ENCODE assay signal across 15 cellular contexts in genomic region chr5:158755221-158755620, GRCh38.
DNase-seq lines count a peak whose midpoint lies in the region; TF ChIP-seq lines count a peak whose summit lies in the region.
"Had no signal": no experiment of that assay in that cellular context is flagged by ENCODE, and none has a peak within 500 bp of the region (broad histone marks: within the 10 kb centered on the region; RNA-seq: fewer than 3 reads in every experiment).

No MANE protein-coding gene starts in this region.

- H3K9ac ChIP-seq in GM23248 (no peak overlapping the region), mesenchymal stem cell (ENCODE audit: low read length) (peak overlapping the region; percentile 44)

- no peaks in the 10 kb centered on the region for H4K20me1 ChIP-seq in GM23248 (ENCODE audit: insufficient read depth)

- no peak overlapping the region for H4K91ac ChIP-seq in mesenchymal stem cell (ENCODE audit: low read length)

- DNase-seq in GM23248 (no peak), ascending aorta (ENCODE audit: low spot score in 2 of 2) (no peak), mesenchymal stem cell (no peak), tibial artery (no peak), RPMI8226 (no peak), putamen (ENCODE audit: low spot score) (no peak), superior temporal gyrus (ENCODE audit: extremely low spot score) (no peak)
- DNase-seq: CD8-positive, alpha-beta memory T cell; DMS79; HCEC 1CT; NCI-H2029; NCI-H510A; NCI-H774 had no signal

- H3K27me3 ChIP-seq in GM23248 (replicated peaks; ENCODE audit: insufficient read depth) (no peaks in the 10 kb centered on the region), ascending aorta (no peaks in the 10 kb centered on the region), mesenchymal stem cell (ENCODE audit: control insufficient read depth in 1 of 2, insufficient read depth in 1 of 2, low read length in 2 of 2) (no peaks in the 10 kb centered on the region), tibial artery (no peaks in the 10 kb centered on the region)

- no peak overlapping the region for H2AK5ac ChIP-seq in mesenchymal stem cell (ENCODE audit: low read length, severe bottlenecking)

- H3K36me3 ChIP-seq in GM23248 (ENCODE audit: low read depth) (no peaks in the 10 kb centered on the region), ascending aorta (no peaks in the 10 kb centered on the region), mesenchymal stem cell (ENCODE audit: control insufficient read depth in 1 of 2, insufficient read depth in 2 of 2, low read depth in 1 of 2, low read length in 2 of 2) (no peaks in the 10 kb centered on the region), tibial artery (no peaks in the 10 kb centered on the region)

- H3K4me2 ChIP-seq in GM23248 (ENCODE audit: unreplicated experiment) (no peak overlapping the region), mesenchymal stem cell (ENCODE audit: low read length, poor library complexity, severe bottlenecking) (no peak overlapping the region)

- H3K14ac ChIP-seq in mesenchymal stem cell (ENCODE audit: low read length in 2 of 2) = no peak overlapping the region

- in situ Hi-C loops in GM23248 (cut with MboI) = no loop called here

- H2BK120ac ChIP-seq in mesenchymal stem cell (ENCODE audit: low read depth, low read length) = no peak overlapping the region

- WGBS in GM23248 (ENCODE audit: low coverage in 1 of 2, low lambda C conversion rate in 2 of 2, missing lambda C conversion rate in 2 of 2), 2 experiments = 95 to 100% methylated on average over 1 of the region's 1 CpG
- WGBS in mesenchymal stem cell = no CpG with 5 or more reads among the region's 1 CpG

- H3K4me3 ChIP-seq in GM23248 (no peak overlapping the region), ascending aorta (no peak overlapping the region), mesenchymal stem cell (ENCODE audit: insufficient read depth in 1 of 2, low read depth in 1 of 2, low read length in 2 of 2) (no peak overlapping the region), tibial artery (no peak overlapping the region)
- H3K4me3 ChIP-seq: SK-N-MC had no signal

- no peak overlapping the region for H3K18ac ChIP-seq in mesenchymal stem cell (ENCODE audit: low read depth in 1 of 2, low read length in 2 of 2)

- no peak overlapping the region for H2BK15ac ChIP-seq in mesenchymal stem cell (ENCODE audit: low read depth, poor library complexity, severe bottlenecking)

- no peaks in the 10 kb centered on the region for H3K79me1 ChIP-seq in mesenchymal stem cell (replicated peaks; ENCODE audit: low read length, poor library complexity, severe bottlenecking)

- H3F3A ChIP-seq in GM23248 (ENCODE audit: insufficient read depth) = peaks cover 65% of the 10 kb centered on the region

- H3K9me3 ChIP-seq in GM23248 (ENCODE audit: low read depth) (no peaks in the 10 kb centered on the region), ascending aorta (no peaks in the 10 kb centered on the region), mesenchymal stem cell (ENCODE audit: control insufficient read depth, low read length) (no peaks in the 10 kb centered on the region), tibial artery (no peaks in the 10 kb centered on the region)

- no peak overlapping the region for H3K4ac ChIP-seq in mesenchymal stem cell (ENCODE audit: low read depth in 1 of 2, low read length in 2 of 2)

- H2BK5ac ChIP-seq in mesenchymal stem cell (ENCODE audit: low read depth, low read length, poor library complexity, severe bottlenecking) = no peak overlapping the region

- H3K79me2 ChIP-seq in GM23248 (ENCODE audit: insufficient read depth) = peaks cover 15% of the 10 kb centered on the region

- intact Hi-C loops in ascending aorta (cut with DNase I) (loop anchor here (5.0 kb wide), 1 partner anchor 53 kb away; no protein-coding TSS in a partner anchor), tibial artery (cut with DNase I; ENCODE audit: low total_unique reads) (no loop called here)

- H3K27ac ChIP-seq in GM23248 (peak overlapping the region; percentile 76), ascending aorta (peak overlapping the region; percentile 64 to 73), mesenchymal stem cell (ENCODE audit: low read length, poor library complexity, severe bottlenecking) (no peak overlapping the region), tibial artery (peak overlapping the region; percentile 29 to 67)
- H3K27ac ChIP-seq: HL-60, SK-N-MC had no signal

- H4K8ac ChIP-seq in mesenchymal stem cell (ENCODE audit: low read length) = no peak overlapping the region

- no peak overlapping the region for H2BK12ac ChIP-seq in mesenchymal stem cell (ENCODE audit: low read length in 2 of 2)

- H3K9me2 ChIP-seq in GM23248 (ENCODE audit: insufficient read depth) = no peaks in the 10 kb centered on the region

- no peak for TF ChIP-seq CTCF in ascending aorta (IDR thresholded peaks at IDR 0.05)
- no peak for TF ChIP-seq CTCF in tibial artery (IDR thresholded peaks at IDR 0.05)

- H2AFZ ChIP-seq in GM23248 (no peak overlapping the region), mesenchymal stem cell (ENCODE audit: low read depth, low read length) (no peak overlapping the region)

- no peak overlapping the region for H3K23ac ChIP-seq in mesenchymal stem cell (ENCODE audit: low read length in 2 of 2)

- H3K4me1 ChIP-seq in GM23248 (ENCODE audit: insufficient read depth) (peaks cover 77% of the 10 kb centered on the region), ascending aorta (peaks cover 2 to 33% of the 10 kb centered on the region in 2 donors), mesenchymal stem cell (ENCODE audit: control insufficient read depth, insufficient read depth, low read depth, low read length) (no peaks in the 10 kb centered on the region), tibial artery (peaks cover 0 to 65% (median 27%) of the 10 kb centered on the region in 4 donors)
